22 cellular contexts compared by ENCODE assay signal in genomic region chr13:75818181-75819110, GRCh38.
DNase-seq lines count a peak whose midpoint lies in the region; ATAC-seq and TF ChIP-seq lines count a peak whose summit lies in the region.
"Had no signal": no experiment of that assay in that cellular context is flagged by ENCODE, and none has a peak within 500 bp of the region (broad histone marks: within the 10 kb centered on the region; RNA-seq: fewer than 3 reads in every experiment).

No MANE protein-coding gene starts in this region.

- ATAC-seq in heart left ventricle = peak; percentile 23 to 64 (median 38)
- no peak for ATAC-seq in right cardiac atrium
- ATAC-seq in gastrocnemius medialis = peak; percentile 22 to 67
- ATAC-seq in GM21723 (IDR thresholded peaks at IDR 0.05; ENCODE audit: unreplicated experiment) = no peak
- ATAC-seq: CD8-positive, alpha-beta T cell; HepG2 had no signal

- TF ChIP-seq CTCF in heart left ventricle (IDR thresholded peaks at IDR 0.05) = no peak
- no peak for TF ChIP-seq CTCF in left ventricle myocardium inferior (IDR thresholded peaks at IDR 0.05; ENCODE audit: borderline replicate concordance)
- no peak for TF ChIP-seq CTCF in gastrocnemius medialis (IDR thresholded peaks at IDR 0.05 in 4 of 5, conservative IDR thresholded peaks at IDR 0.05 in 1 of 5)

- H3K27ac ChIP-seq in heart left ventricle (peak overlapping the region in 4 of 12 donors; percentile 12 to 28 (median 20)), right cardiac atrium (ENCODE audit: low read length) (no peak overlapping the region), left ventricle myocardium inferior (replicated peaks) (peak overlapping the region; percentile 40), gastrocnemius medialis (peak overlapping the region; percentile 38 to 74 (median 62))
- H3K27ac ChIP-seq: Peyer's patch had no signal

- no peaks in the 10 kb centered on the region for H3K9me3 ChIP-seq in heart left ventricle
- H3K9me3 ChIP-seq in right cardiac atrium (ENCODE audit: control insufficient read depth, low read length) = no peaks in the 10 kb centered on the region
- no peaks in the 10 kb centered on the region for H3K9me3 ChIP-seq in left ventricle myocardium inferior (replicated peaks)
- H3K9me3 ChIP-seq in gastrocnemius medialis = no peaks in the 10 kb centered on the region
- H3K9me3 ChIP-seq: Peyer's patch, SK-N-SH had no signal

- TF ChIP-seq POLR2A in heart left ventricle (IDR thresholded peaks at IDR 0.05) (no peak), gastrocnemius medialis (IDR thresholded peaks at IDR 0.05) (no peak)

- WGBS in heart left ventricle, 4 donors = 62 to 72% (median 69%) methylated on average over 14 of the region's 14 CpGs
- 76% methylated on average over 14 of the region's 14 CpGs for WGBS in right cardiac atrium

- intact Hi-C loops in heart left ventricle (cut with DNase I) (loop anchor here in 1 of 10 donors (10.0 kb wide), 1 partner anchor 124 kb away; no protein-coding TSS in a partner anchor), right cardiac atrium (cut with DNase I) (loop anchor here in 1 of 4 donors (10.0 kb wide), 1 partner anchor 124 kb away; no protein-coding TSS in a partner anchor), left ventricle myocardium inferior (cut with micrococcal nuclease) (no loop called here), gastrocnemius medialis (cut with DNase I; ENCODE audit: low total_unique reads) (no loop called here)

- H3K4me1 ChIP-seq in heart left ventricle = peaks cover 0 to 52% (median 24%) of the 10 kb centered on the region in 12 donors
- peaks cover 3% of the 10 kb centered on the region for H3K4me1 ChIP-seq in right cardiac atrium (ENCODE audit: control insufficient read depth, insufficient read depth, low read length)
- H3K4me1 ChIP-seq in left ventricle myocardium inferior = peaks cover 77% of the 10 kb centered on the region
- H3K4me1 ChIP-seq in gastrocnemius medialis = peaks cover 46 to 61% of the 10 kb centered on the region in 2 donors
- H3K4me1 ChIP-seq: Peyer's patch had no signal

- no peak overlapping the region for H3K4me3 ChIP-seq in heart left ventricle
- no peak overlapping the region for H3K4me3 ChIP-seq in right cardiac atrium (ENCODE audit: low read length)
- H3K4me3 ChIP-seq in left ventricle myocardium inferior = no peak overlapping the region
- peak overlapping the region in 1 of 4 donors; percentile 14 for H3K4me3 ChIP-seq in gastrocnemius medialis
- H3K4me3 ChIP-seq: Peyer's patch had no signal

- in situ Hi-C loops in gastrocnemius medialis (cut with MboI; ENCODE audit: low sequenced_read_pairs in 4 of 4) = no loop called here

- H3K36me3 ChIP-seq in heart left ventricle (peaks cover 0 to 60% (median 17%) of the 10 kb centered on the region in 9 donors), left ventricle myocardium inferior (peaks cover 43% of the 10 kb centered on the region), gastrocnemius medialis (peaks cover 0 to 25% of the 10 kb centered on the region in 2 donors)

- DNase-seq in heart left ventricle (no peak), right cardiac atrium (no peak), NCI-H526 (lab: John Stamatoyannopoulos, UW) (peak; percentile 86 to 92), left ventricle myocardium inferior (no peak), gastrocnemius medialis (no peak), medulla oblongata (ENCODE audit: extremely low spot score) (no peak), NCI-H524 treated with DMSO at 0.1 percent for 48 hours (lab: John Stamatoyannopoulos, UW) (no peak)
- DNase-seq: AML-193; C1 segment of cervical spinal cord; CD8-positive, alpha-beta T cell; DMS53; GF-D8; KG1; NCI-H1105; NCI-H146; NCI-H2029; NCI-H2227 treated with DMSO at 0.1 percent for 48 hours; NCI-H510A; Peyer's patch; SK-N-SH had no signal

- H3K27me3 ChIP-seq in heart left ventricle (no peaks in the 10 kb centered on the region), right cardiac atrium (ENCODE audit: control insufficient read depth, insufficient read depth) (no peaks in the 10 kb centered on the region), left ventricle myocardium inferior (ENCODE audit: low read depth) (no peaks in the 10 kb centered on the region), gastrocnemius medialis (no peaks in the 10 kb centered on the region)
- H3K27me3 ChIP-seq: Peyer's patch had no signal

Comparison
In these comparisons a context has a peak if more than half of its experiments do, and no peak if none do; other contexts are left out.
1. ATAC-seq: peak in heart left ventricle (4 of 4) and gastrocnemius medialis (2 of 2); none in right cardiac atrium (0 of 2) and GM21723 (single experiment).
2. DNase-seq: peak in NCI-H526 (2 of 2); none in heart left ventricle (0 of 5), right cardiac atrium (0 of 3), left ventricle myocardium inferior (single experiment), gastrocnemius medialis (0 of 2), medulla oblongata (single experiment) and NCI-H524 treated with DMSO at 0.1 percent for 48 hours (single experiment).